ENCODE assay signal across 25 cellular contexts in genomic region chr2:29549069-29549380, GRCh38.
"Had no signal": no experiment of that assay in that cellular context is flagged by ENCODE, and none has a peak within 500 bp of the region (broad histone marks: within the 10 kb centered on the region; RNA-seq: fewer than 3 reads in every experiment).

No MANE protein-coding gene starts in this region.

- H3K27ac ChIP-seq: coronary artery, dorsolateral prefrontal cortex, esophagus squamous epithelium, gastrocnemius medialis, heart right ventricle, left lung, lower lobe of right lung had no signal

- H3K9me3 ChIP-seq: esophagus squamous epithelium, gastrocnemius medialis, heart right ventricle, left lung, lower lobe of right lung, mucosa of descending colon had no signal

- DNase-seq: dermis blood vessel endothelial cell; dorsolateral prefrontal cortex; effector CD8-positive, alpha-beta T cell; effector memory CD8-positive, alpha-beta T cell; endodermal cell; esophagus squamous epithelium; foreskin fibroblast; foreskin melanocyte; gastrocnemius medialis; glutamatergic neuron; head of caudate nucleus; heart right ventricle; hippocampal formation; left cardiac atrium; left lung; left ventricle myocardium superior; lower lobe of right lung; mucosa of descending colon; naive B cell had no signal

- H3K4me3 ChIP-seq: coronary artery, dorsolateral prefrontal cortex, esophagus squamous epithelium, gastrocnemius medialis, heart right ventricle, left lung, lower lobe of right lung, mucosa of descending colon had no signal

- ATAC-seq: effector memory CD8-positive, alpha-beta T cell; gastrocnemius medialis; heart right ventricle; left cardiac atrium; left lung; left ventricle myocardium superior; lower lobe of right lung; mucosa of descending colon had no signal

- H3K36me3 ChIP-seq: esophagus squamous epithelium, gastrocnemius medialis, heart right ventricle, left lung, lower lobe of right lung had no signal

- H3K4me1 ChIP-seq: esophagus squamous epithelium, gastrocnemius medialis, heart right ventricle, left lung, lower lobe of right lung had no signal

- FAIRE-seq: colon, endometrium, endothelial cell of umbilical vein, islet of Langerhans, keratinocyte had no signal

- H3K27me3 ChIP-seq: gastrocnemius medialis, left lung had no signal
